ENCODE assay signal across 1 cellular context in genomic region chr6:53134601-53135235, GRCh38.
TF ChIP-seq lines count a peak whose summit lies in the region.

No MANE protein-coding gene starts in this region.

TF ChIP-seq in HepG2, 621 proteins besides CTCF, POLR2A, EP300 and RAD21 (continued from another document and continues in another):
- TF ChIP-seq HMGXB3 (CRISPR knock-in tag; IDR thresholded peaks at IDR 0.05; ENCODE audit: borderline replicate concordance) (peak; percentile 57; the same call in 1 of the 2 replicates), NFKBIZ (CRISPR knock-in tag; IDR thresholded peaks at IDR 0.05) (peak; percentile 93; the same call in 1 of the 2 replicates), ZNF451 (CRISPR knock-in tag; IDR thresholded peaks at IDR 0.05) (no peak), ZNF660 (CRISPR knock-in tag; IDR thresholded peaks at IDR 0.05; ENCODE audit: borderline replicate concordance, low read depth) (no peak), ZNF124 (CRISPR knock-in tag; IDR thresholded peaks at IDR 0.05) (peak; percentile 92), ZBTB44 (CRISPR knock-in tag; IDR thresholded peaks at IDR 0.05) (no peak), ZSCAN21 (CRISPR knock-in tag; IDR thresholded peaks at IDR 0.05; ENCODE audit: borderline replicate concordance) (no peak), ZNF772 (CRISPR knock-in tag; IDR thresholded peaks at IDR 0.05) (peak; percentile 89; the same call in 1 of the 2 replicates), ZNF619 (CRISPR knock-in tag; IDR thresholded peaks at IDR 0.05) (no peak), ZNF776 (CRISPR knock-in tag; IDR thresholded peaks at IDR 0.05) (no peak), ZNF34 (CRISPR knock-in tag; IDR thresholded peaks at IDR 0.05; ENCODE audit: borderline replicate concordance) (peak; percentile 83; the same call in 1 of the 2 replicates), TRAFD1 (CRISPR knock-in tag; IDR thresholded peaks at IDR 0.05; ENCODE audit: borderline replicate concordance) (no peak), ZNF709 (CRISPR knock-in tag; IDR thresholded peaks at IDR 0.05) (peak; percentile 65; the same call in 1 of the 2 replicates), PTBP1 (IDR thresholded peaks at IDR 0.05; ENCODE audit: low read depth, low read length, poor library complexity, severe bottlenecking) (no peak), SNAPC2 (CRISPR knock-in tag; IDR thresholded peaks at IDR 0.05) (no peak), SYNCRIP (IDR thresholded peaks at IDR 0.05; ENCODE audit: insufficient read depth, low read depth, low read length) (no peak), ZNF317 (CRISPR knock-in tag; IDR thresholded peaks at IDR 0.05) (peak; percentile 84), ZBTB20 (CRISPR knock-in tag; IDR thresholded peaks at IDR 0.05; ENCODE audit: borderline replicate concordance, low read depth) (peak; percentile 81), MLX (CRISPR knock-in tag; IDR thresholded peaks at IDR 0.05) (peak; percentile 100), ZNF180 (CRISPR knock-in tag; IDR thresholded peaks at IDR 0.05; ENCODE audit: borderline replicate concordance, low read depth) (no peak), NR1H2 (CRISPR knock-in tag; IDR thresholded peaks at IDR 0.05; ENCODE audit: borderline replicate concordance, low read depth) (no peak), PCBP2 (optimal IDR thresholded peaks at IDR 0.05; ENCODE audit: low read depth, low read length, poor library complexity, severe bottlenecking) (no peak), SRF (IDR thresholded peaks at IDR 0.05; ENCODE audit: low read depth, low read length) (no peak), ZFP91 (CRISPR knock-in tag; IDR thresholded peaks at IDR 0.05; ENCODE audit: borderline replicate concordance) (peak; percentile 38; the same call in 1 of the 2 replicates), CHD2 (IDR thresholded peaks at IDR 0.05; ENCODE audit: low read depth, low read length) (no peak), HOXA5 (CRISPR knock-in tag; IDR thresholded peaks at IDR 0.05) (peak; percentile 71; the same call in 1 of the 2 replicates), TBP (CRISPR knock-in tag; IDR thresholded peaks at IDR 0.05) (no peak), PAWR (CRISPR knock-in tag; IDR thresholded peaks at IDR 0.05; ENCODE audit: borderline replicate concordance) (no peak), ZNF33B (CRISPR knock-in tag; IDR thresholded peaks at IDR 0.05) (peak; percentile 25; the same call in 1 of the 2 replicates), CC2D1A (CRISPR knock-in tag; IDR thresholded peaks at IDR 0.05) (no peak)
- TF ChIP-seq, protein P1, sequence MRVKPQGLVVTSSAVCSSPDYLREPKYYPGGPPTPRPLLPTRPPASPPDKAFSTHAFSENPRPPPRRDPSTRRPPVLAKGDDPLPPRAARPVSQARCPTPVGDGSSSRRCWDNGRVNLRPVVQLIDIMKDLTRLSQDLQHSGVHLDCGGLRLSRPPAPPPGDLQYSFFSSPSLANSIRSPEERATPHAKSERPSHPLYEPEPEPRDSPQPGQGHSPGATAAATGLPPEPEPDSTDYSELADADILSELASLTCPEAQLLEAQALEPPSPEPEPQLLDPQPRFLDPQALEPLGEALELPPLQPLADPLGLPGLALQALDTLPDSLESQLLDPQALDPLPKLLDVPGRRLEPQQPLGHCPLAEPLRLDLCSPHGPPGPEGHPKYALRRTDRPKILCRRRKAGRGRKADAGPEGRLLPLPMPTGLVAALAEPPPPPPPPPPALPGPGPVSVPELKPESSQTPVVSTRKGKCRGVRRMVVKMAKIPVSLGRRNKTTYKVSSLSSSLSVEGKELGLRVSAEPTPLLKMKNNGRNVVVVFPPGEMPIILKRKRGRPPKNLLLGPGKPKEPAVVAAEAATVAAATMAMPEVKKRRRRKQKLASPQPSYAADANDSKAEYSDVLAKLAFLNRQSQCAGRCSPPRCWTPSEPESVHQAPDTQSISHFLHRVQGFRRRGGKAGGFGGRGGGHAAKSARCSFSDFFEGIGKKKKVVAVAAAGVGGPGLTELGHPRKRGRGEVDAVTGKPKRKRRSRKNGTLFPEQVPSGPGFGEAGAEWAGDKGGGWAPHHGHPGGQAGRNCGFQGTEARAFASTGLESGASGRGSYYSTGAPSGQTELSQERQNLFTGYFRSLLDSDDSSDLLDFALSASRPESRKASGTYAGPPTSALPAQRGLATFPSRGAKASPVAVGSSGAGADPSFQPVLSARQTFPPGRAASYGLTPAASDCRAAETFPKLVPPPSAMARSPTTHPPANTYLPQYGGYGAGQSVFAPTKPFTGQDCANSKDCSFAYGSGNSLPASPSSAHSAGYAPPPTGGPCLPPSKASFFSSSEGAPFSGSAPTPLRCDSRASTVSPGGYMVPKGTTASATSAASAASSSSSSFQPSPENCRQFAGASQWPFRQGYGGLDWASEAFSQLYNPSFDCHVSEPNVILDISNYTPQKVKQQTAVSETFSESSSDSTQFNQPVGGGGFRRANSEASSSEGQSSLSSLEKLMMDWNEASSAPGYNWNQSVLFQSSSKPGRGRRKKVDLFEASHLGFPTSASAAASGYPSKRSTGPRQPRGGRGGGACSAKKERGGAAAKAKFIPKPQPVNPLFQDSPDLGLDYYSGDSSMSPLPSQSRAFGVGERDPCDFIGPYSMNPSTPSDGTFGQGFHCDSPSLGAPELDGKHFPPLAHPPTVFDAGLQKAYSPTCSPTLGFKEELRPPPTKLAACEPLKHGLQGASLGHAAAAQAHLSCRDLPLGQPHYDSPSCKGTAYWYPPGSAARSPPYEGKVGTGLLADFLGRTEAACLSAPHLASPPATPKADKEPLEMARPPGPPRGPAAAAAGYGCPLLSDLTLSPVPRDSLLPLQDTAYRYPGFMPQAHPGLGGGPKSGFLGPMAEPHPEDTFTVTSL (CRISPR knock-in tag; IDR thresholded peaks at IDR 0.05; ENCODE audit: borderline replicate concordance) = peak; percentile 97
- TF ChIP-seq, protein P2, sequence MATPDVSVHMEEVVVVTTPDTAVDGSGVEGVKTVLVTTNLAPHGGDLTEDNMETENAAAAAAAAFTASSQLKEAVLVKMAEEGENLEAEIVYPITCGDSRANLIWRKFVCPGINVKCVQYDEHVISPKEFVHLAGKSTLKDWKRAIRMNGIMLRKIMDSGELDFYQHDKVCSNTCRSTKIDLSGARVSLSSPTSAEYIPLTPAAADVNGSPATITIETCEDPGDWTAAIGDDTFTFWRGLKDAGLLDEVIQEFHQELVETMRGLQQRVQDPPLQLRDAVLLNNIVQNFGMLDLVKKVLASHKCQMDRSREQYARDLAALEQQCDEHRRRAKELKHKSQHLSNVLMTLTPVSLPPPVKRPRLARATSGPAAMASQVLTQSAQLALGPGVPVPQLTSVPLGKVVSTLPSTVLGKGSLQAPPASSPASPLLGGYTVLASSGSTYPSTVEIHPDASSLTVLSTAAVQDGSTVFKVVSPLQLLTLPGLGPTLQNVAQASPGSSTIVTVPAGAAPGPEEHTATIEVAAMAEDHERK (CRISPR knock-in tag; IDR thresholded peaks at IDR 0.05; ENCODE audit: low read depth) = no peak
- TF ChIP-seq, protein P3, sequence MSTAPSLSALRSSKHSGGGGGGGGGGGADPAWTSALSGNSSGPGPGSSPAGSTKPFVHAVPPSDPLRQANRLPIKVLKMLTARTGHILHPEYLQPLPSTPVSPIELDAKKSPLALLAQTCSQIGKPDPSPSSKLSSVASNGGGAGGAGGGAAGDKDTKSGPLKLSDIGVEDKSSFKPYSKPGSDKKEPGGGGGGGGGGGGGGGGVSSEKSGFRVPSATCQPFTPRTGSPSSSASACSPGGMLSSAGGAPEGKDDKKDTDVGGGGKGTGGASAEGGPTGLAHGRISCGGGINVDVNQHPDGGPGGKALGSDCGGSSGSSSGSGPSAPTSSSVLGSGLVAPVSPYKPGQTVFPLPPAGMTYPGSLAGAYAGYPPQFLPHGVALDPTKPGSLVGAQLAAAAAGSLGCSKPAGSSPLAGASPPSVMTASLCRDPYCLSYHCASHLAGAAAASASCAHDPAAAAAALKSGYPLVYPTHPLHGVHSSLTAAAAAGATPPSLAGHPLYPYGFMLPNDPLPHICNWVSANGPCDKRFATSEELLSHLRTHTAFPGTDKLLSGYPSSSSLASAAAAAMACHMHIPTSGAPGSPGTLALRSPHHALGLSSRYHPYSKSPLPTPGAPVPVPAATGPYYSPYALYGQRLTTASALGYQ (CRISPR knock-in tag; IDR thresholded peaks at IDR 0.05) = peak; percentile 99
